ENCODE assay signal across 22 cellular contexts in genomic region chr7:157087646-157088045, GRCh38.
"Had no signal": no experiment of that assay in that cellular context is flagged by ENCODE, and none has a peak within 500 bp of the region (broad histone marks: within the 10 kb centered on the region; RNA-seq: fewer than 3 reads in every experiment).

No MANE protein-coding gene starts in this region.

- DNase-seq: KBM-7, MV-4-11, NCI-H1048, NCI-H1105, NCI-H1417, NCI-H1436 treated with DMSO at 0.1 percent for 48 hours, NCI-H1694, NCI-H187 treated with DMSO at 0.1 percent for 48 hours, NCI-H2029 treated with DMSO at 0.1 percent for 48 hours, NCI-H2171 treated with DMSO at 0.1 percent for 48 hours, NCI-H345, NCI-H446 treated with DMSO at 0.1 percent for 48 hours, NCI-H510A treated with DMSO at 0.1 percent for 48 hours, NCI-H69, NCI-H774, SHP77, SK-N-SH, SW 1271 had no signal

- H3K9me3 ChIP-seq: SK-N-SH had no signal

- H3K4me2 ChIP-seq: SK-N-SH had no signal

- FAIRE-seq: HTR-8/SVneo had no signal

- H3K4me1 Mint-ChIP-seq: IgD-negative memory B cell had no signal

- H3K9ac ChIP-seq: SK-N-SH had no signal

- H3K27ac Mint-ChIP-seq: IgD-negative memory B cell had no signal

- H3K36me3 Mint-ChIP-seq: IgD-negative memory B cell had no signal

- H3K27ac ChIP-seq: HL-60, RWPE1 had no signal
